ENCODE assay signal across 11 cellular contexts in the genomic region with DNA sequence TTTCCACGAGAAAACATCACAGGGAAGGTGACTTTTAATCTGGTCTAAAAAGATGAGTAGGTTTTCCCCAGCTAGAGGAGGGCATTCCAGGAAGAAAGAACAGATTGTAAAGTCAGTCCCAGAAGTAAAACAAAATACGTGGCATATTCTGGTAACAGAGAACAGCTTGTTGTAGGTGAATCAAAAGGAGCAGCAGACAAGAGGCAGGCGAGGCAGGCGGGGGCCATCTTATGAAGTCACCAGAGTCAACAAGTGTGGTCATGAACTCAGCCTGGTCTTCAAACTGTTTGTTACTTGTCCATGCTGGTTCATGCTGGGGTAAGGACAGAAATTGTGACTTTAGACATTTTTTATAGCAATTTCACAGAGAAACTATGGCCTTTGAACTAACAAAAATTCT. TPM values are rescaled to one million over a fixed set of nuclear protein-coding genes. Genes with fewer than 3 reads are reported as not detected.
A peak's percentile ranks its signal among the peaks of the same experiment; 100 is the strongest.
DNase-seq lines count a peak whose midpoint lies in the region; ATAC-seq and TF ChIP-seq lines count a peak whose summit lies in the region.
"Had no signal": no experiment of that assay in that cellular context is flagged by ENCODE, and none has a peak within 500 bp of the region (broad histone marks: within the 10 kb centered on the region; RNA-seq: fewer than 3 reads in every experiment).

No MANE protein-coding gene starts in this region.

- no peaks in the 10 kb centered on the region for H3K9me3 Mint-ChIP-seq in type B pancreatic cell

- DNase-seq in right atrium auricular region (ENCODE audit: low spot score) (no peak), Right ventricle myocardium inferior (ENCODE audit: missing footprints) (no peak), right cardiac atrium (peak in 1 of 3 donors; percentile 46), type B pancreatic cell (ENCODE audit: extremely low spot score, unreplicated experiment) (no peak), NCI-H2081 treated with DMSO at 0.1 percent for 48 hours (lab: John Stamatoyannopoulos, UW) (no peak)
- no peak for DNase-seq in central memory CD4-positive, alpha-beta T cell
- DNase-seq: glutamatergic neuron, NCI-H2171, thyroid gland had no signal

- peaks cover 8% of the 10 kb centered on the region for H3K36me3 ChIP-seq in right atrium auricular region

- no peaks in the 10 kb centered on the region for H3K27me3 ChIP-seq in right atrium auricular region
- H3K27me3 ChIP-seq in right cardiac atrium (ENCODE audit: control insufficient read depth, insufficient read depth), result no peaks in the 10 kb centered on the region
- H3K27me3 ChIP-seq: thyroid gland had no signal

- peaks cover 0 to 42% of the 10 kb centered on the region in 2 donors for H3K4me1 ChIP-seq in right atrium auricular region
- H3K4me1 ChIP-seq in right cardiac atrium (ENCODE audit: control insufficient read depth, insufficient read depth, low read length), result peaks cover 11% of the 10 kb centered on the region

- no peaks in the 10 kb centered on the region for H3K27me3 Mint-ChIP-seq in type B pancreatic cell
- H3K27me3 Mint-ChIP-seq: activated naive CD8-positive, alpha-beta T cell had no signal

- H3K27ac ChIP-seq in right atrium auricular region, result peak overlapping the region; percentile 81 to 93
- peak overlapping the region; percentile 47 for H3K27ac ChIP-seq in right cardiac atrium (ENCODE audit: low read length)
- H3K27ac ChIP-seq: thyroid gland had no signal

- H3K9me3 ChIP-seq in right atrium auricular region (no peaks in the 10 kb centered on the region), right cardiac atrium (ENCODE audit: control insufficient read depth, low read length) (no peaks in the 10 kb centered on the region)
- H3K9me3 ChIP-seq: thyroid gland had no signal

- ATAC-seq in Right ventricle myocardium inferior (no peak), right cardiac atrium (no peak)

- no peaks in the 10 kb centered on the region for H3K4me1 Mint-ChIP-seq in type B pancreatic cell (ENCODE audit: unreplicated experiment)

- WGBS in right cardiac atrium, result 68% methylated on average over 4 of the region's 4 CpGs

- H3K27ac Mint-ChIP-seq in type B pancreatic cell, result peak overlapping the region; percentile 19
- H3K27ac Mint-ChIP-seq: activated naive CD8-positive, alpha-beta T cell had no signal

- H3K4me3 ChIP-seq in right atrium auricular region (no peak overlapping the region), right cardiac atrium (ENCODE audit: low read length) (no peak overlapping the region)
- H3K4me3 ChIP-seq: thyroid gland had no signal

- H3K4me3 Mint-ChIP-seq in type B pancreatic cell, result no peak overlapping the region
- H3K4me3 Mint-ChIP-seq: activated naive CD8-positive, alpha-beta T cell had no signal

- TF ChIP-seq CTCF in right atrium auricular region (IDR thresholded peaks at IDR 0.05) (no peak), type B pancreatic cell (conservative IDR thresholded peaks at IDR 0.05) (no peak)

- intact Hi-C loops in Right ventricle myocardium inferior (cut with DNase I), result no loop called here
- intact Hi-C loops in right cardiac atrium (cut with DNase I), result no loop called here

- H3K36me3 Mint-ChIP-seq in type B pancreatic cell, result peaks cover 13% of the 10 kb centered on the region
- H3K36me3 Mint-ChIP-seq: activated naive CD8-positive, alpha-beta T cell had no signal

RNA-seq across cellular contexts. Expression of a gene that starts 4.0 kb away (rescaled TPM):
- total RNA-seq in right atrium auricular region, result 100 to 1,000 TPM; 679 to 853 TPM
- 605 TPM for total RNA-seq in Right ventricle myocardium inferior
- 100 to 1,000 TPM; 348 to 827 (median 453) TPM for total RNA-seq in right cardiac atrium
- polyA plus RNA-seq in right cardiac atrium, result 504 TPM
- 1.4 and 2.6 TPM in 2 replicates for total RNA-seq in type B pancreatic cell (ENCODE audit: low replicate concordance)

RNA-seq across cellular contexts. Expression of a gene that starts 12.8 kb away (rescaled TPM):
- 10 to 100 TPM; 75.8 to 93.9 TPM for total RNA-seq in right atrium auricular region
- 167 TPM for total RNA-seq in Right ventricle myocardium inferior
- total RNA-seq in right cardiac atrium, result 100 to 1,000 TPM; 108 to 138 (median 132) TPM
- 622 TPM for polyA plus RNA-seq in right cardiac atrium
- 28.3 and 32.0 TPM in 2 replicates for total RNA-seq in type B pancreatic cell (ENCODE audit: low replicate concordance)

RNA-seq across cellular contexts. Expression of a gene that starts 38.5 kb away (rescaled TPM):
- total RNA-seq in right atrium auricular region, result 1 to 10 TPM; 1.5 to 3.1 TPM
- 0.70 TPM for total RNA-seq in Right ventricle myocardium inferior
- 1 to 10 TPM in 3 of 4 donors, under 1 TPM in 1; 0.80 to 1.7 (median 1.3) TPM for total RNA-seq in right cardiac atrium
- polyA plus RNA-seq in right cardiac atrium, result 0.50 TPM
- total RNA-seq in type B pancreatic cell (ENCODE audit: low replicate concordance), result 2.1 and 19.0 TPM in 2 replicates
- total RNA-seq: T-helper 2 cell treated with Interferon-gamma antibody and Interleukin-4, amounts not matched to agents 100 ng/mL and 5 ng/mL, for 36 hours had no signal

Comparison
In these comparisons a context has a peak if more than half of its experiments do, and no peak if none do; other contexts are left out.
1. RNA of a gene that starts 4.0 kb away (total RNA-seq): 679 to 853 TPM in right atrium auricular region, 605 TPM in Right ventricle myocardium inferior (single experiment) and 348 to 827 TPM in right cardiac atrium; 1.4 to 2.6 TPM in type B pancreatic cell; every median in the first group is over 10 times any median in the second.